9 cellular contexts compared by ENCODE assay signal in the genomic region with DNA sequence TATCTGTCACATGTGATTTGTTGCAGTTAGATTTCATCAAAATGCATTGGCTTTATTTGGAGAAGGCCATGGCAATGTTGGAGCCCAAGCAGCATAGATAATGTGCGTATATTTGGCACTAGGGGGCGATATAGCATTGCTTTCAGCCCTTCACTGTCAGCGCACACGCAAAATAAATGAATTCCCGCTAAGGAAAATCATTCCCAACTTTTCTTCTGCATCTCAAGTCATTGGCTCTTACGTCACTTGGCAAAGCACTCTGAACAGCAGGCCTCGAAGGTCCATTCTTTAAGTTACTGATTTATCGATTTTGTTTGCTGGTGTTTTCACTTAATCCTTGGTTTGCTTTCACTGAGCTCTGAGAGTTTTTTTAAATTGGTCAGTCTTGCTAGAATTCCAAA.
DNase-seq lines count a peak whose midpoint lies in the region; ATAC-seq and TF ChIP-seq lines count a peak whose summit lies in the region.
"Had no signal": no experiment of that assay in that cellular context is flagged by ENCODE, and none has a peak within 500 bp of the region (broad histone marks: within the 10 kb centered on the region; RNA-seq: fewer than 3 reads in every experiment).

No MANE protein-coding gene starts in this region.

- H3K4me1 Mint-ChIP-seq in CD4-positive, CD25-positive, alpha-beta regulatory T cell = no peaks in the 10 kb centered on the region

- TF ChIP-seq CTCF in GM13977 (IDR thresholded peaks at IDR 0.05; ENCODE audit: extremely low read depth, insufficient read depth, missing control alignments) = peak; percentile 85
- peak; percentile 85 for TF ChIP-seq CTCF in RWPE1 (conservative IDR thresholded peaks at IDR 0.05; ENCODE audit: low read depth)

- peaks cover 0 to 4% (median 0%) of the 10 kb centered on the region in 7 donors for H3K9me3 Mint-ChIP-seq in CD4-positive, CD25-positive, alpha-beta regulatory T cell
- H3K9me3 Mint-ChIP-seq: T-helper 1 cell treated with Interleukin-12 subunit alpha and Interleukin-12 subunit beta and Interleukin-4 antibody, amounts not matched to agents 30 μg/mL and 1 μg/mL, for 36 hours had no signal

- POLR2A ChIA-PET in RWPE1 (lab: Yijun Ruan, JAX; ENCODE audit: low non-redundant PET) = no interaction called here

- H3K4me1 ChIP-seq in CD4-positive, CD25-positive, alpha-beta regulatory T cell (ENCODE audit: control insufficient read depth, insufficient read depth, low read length, poor library complexity, severe bottlenecking) = no peaks in the 10 kb centered on the region

- H3K27ac ChIP-seq in CD4-positive, CD25-positive, alpha-beta regulatory T cell (ENCODE audit: insufficient read depth, low read length, poor library complexity, severe bottlenecking) = no peak overlapping the region
- no peak overlapping the region for H3K27ac ChIP-seq in RWPE1

- no peak for ATAC-seq in CD4-positive, CD25-positive, alpha-beta regulatory T cell (ENCODE audit: low read depth in 2 of 2)
- ATAC-seq in HG03196 (IDR thresholded peaks at IDR 0.05; ENCODE audit: unreplicated experiment) = no peak

- peaks cover 4% of the 10 kb centered on the region for H3K27me3 Mint-ChIP-seq in CD4-positive, CD25-positive, alpha-beta regulatory T cell

- CTCF ChIA-PET in RWPE1 (lab: Yijun Ruan, JAX) = interaction anchor here (0.5 to 1.6 kb wide), 12 partner anchors 17 to 1858 kb away, joined by 3 to 7 read pairs (median 3); no protein-coding TSS in a partner anchor

- H3K4me3 ChIP-seq in CD4-positive, CD25-positive, alpha-beta regulatory T cell (ENCODE audit: low read depth, low read length) = no peak overlapping the region
- H3K4me3 ChIP-seq in MG63 = no peak overlapping the region

- no peaks in the 10 kb centered on the region for H3K9me3 ChIP-seq in CD4-positive, CD25-positive, alpha-beta regulatory T cell (ENCODE audit: control insufficient read depth in 2 of 2, low read length in 2 of 2)
- H3K9me3 ChIP-seq in MG63 = no peaks in the 10 kb centered on the region; the same call in 1 of the 2 replicates

- H3K4me3 Mint-ChIP-seq in CD4-positive, CD25-positive, alpha-beta regulatory T cell = no peak overlapping the region
- H3K4me3 Mint-ChIP-seq: T-helper 1 cell treated with Interleukin-12 subunit alpha and Interleukin-12 subunit beta and Interleukin-4 antibody, amounts not matched to agents 30 μg/mL and 1 μg/mL, for 36 hours had no signal

- H3K36me3 ChIP-seq in CD4-positive, CD25-positive, alpha-beta regulatory T cell (ENCODE audit: control insufficient read depth, insufficient read depth, low read length) = no peaks in the 10 kb centered on the region
- H3K36me3 ChIP-seq in MG63 = no peaks in the 10 kb centered on the region

- H3K27me3 ChIP-seq in CD4-positive, CD25-positive, alpha-beta regulatory T cell (ENCODE audit: control insufficient read depth, insufficient read depth, low read length) = no peaks in the 10 kb centered on the region
- H3K27me3 ChIP-seq in MG63 = no peaks in the 10 kb centered on the region

- peak in 2 of 3 donors; percentile 8 to 48 for DNase-seq in CD4-positive, CD25-positive, alpha-beta regulatory T cell
- DNase-seq in GM13977 (ENCODE audit: low spot score) = peak; percentile 46
- DNase-seq in MG63 = peak; percentile 45
- peak; percentile 68 for DNase-seq in RWPE1 (ENCODE audit: low spot score)
- peak; percentile 53 for DNase-seq in ecto neural progenitor cell (ENCODE audit: low spot score)
- peak; percentile 75 to 79 for DNase-seq in lung microvascular endothelial cell (ENCODE audit: low read depth in 2 of 2)
- DNase-seq in stimulated activated naive CD4-positive, alpha-beta T cell treated with Interleukin-2 at 50 U/mL for 16 hours (lab: John Stamatoyannopoulos, UW) = no peak

- H3K36me3 Mint-ChIP-seq in CD4-positive, CD25-positive, alpha-beta regulatory T cell = no peaks in the 10 kb centered on the region

- no peak overlapping the region for H3K27ac Mint-ChIP-seq in CD4-positive, CD25-positive, alpha-beta regulatory T cell
- H3K27ac Mint-ChIP-seq: T-helper 1 cell treated with Interleukin-12 subunit alpha and Interleukin-12 subunit beta and Interleukin-4 antibody, amounts not matched to agents 30 μg/mL and 1 μg/mL, for 36 hours had no signal

- in situ Hi-C loops in GM13977 (cut with MboI; ENCODE audit: low pct_unique_long_range_greater_than_20kb, low sequenced_read_pairs, unreplicated experiment) = loop anchor here (25.0 kb wide), 2 partner anchors 807 to 982 kb away; no protein-coding TSS in a partner anchor
